ENCODE assay signal across 8 cellular contexts in the genomic region with DNA sequence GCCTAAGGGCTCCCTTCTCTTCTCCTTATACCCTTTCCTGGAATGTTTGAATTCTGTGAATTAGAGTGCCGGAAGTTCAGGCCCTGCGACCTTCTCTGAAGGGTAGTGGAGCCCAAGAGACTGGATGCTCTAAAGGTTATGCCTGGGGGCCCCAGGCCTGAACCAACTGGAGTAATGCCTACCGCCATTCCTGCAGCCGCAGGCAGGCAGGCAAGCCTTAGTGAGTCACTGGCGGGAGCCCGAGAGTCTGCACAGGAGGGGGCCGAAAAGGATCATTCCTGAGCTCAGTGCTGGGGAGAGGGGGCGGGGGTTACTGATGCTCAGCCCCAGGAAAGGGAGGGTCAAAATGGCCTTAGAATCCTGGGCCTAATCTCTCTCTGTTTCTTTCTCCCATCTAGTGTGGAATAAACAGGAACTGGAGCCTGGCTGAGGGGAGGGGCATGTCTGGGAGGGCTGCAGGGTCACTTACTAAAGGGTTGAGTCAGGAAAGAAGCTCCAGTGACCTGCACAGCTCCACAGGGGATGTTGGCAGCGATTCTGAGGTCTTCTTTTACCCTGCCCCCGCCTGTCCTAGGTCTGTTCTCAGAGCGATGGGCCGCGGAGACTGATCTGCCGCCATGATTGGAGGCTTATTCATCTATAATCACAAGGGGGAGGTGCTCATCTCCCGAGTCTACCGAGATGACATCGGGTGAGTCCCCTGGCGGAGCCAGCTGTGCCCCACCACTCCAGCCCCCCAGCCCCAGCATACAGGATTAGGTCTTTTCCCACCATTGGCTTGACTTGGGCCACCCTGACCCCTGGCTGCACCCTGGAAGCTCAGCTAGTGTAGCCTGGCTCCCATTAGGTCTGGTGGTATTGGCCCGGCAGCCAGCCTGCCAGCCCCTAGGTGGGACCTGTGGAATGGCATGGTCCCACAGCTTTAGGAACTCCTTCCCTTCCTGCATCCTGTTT. TPM values are rescaled to one million over a fixed set of nuclear protein-coding genes. Genes with fewer than 3 reads are reported as not detected.
DNase-seq lines count a peak whose midpoint lies in the region; ATAC-seq, FAIRE-seq and TF ChIP-seq lines count a peak whose summit lies in the region.

No MANE protein-coding gene starts in this region.

- TF ChIP-seq CTCF in OCI-LY3 (IDR thresholded peaks at IDR 0.05; ENCODE audit: low read depth, low read length) (no peak), keratinocyte (optimal IDR thresholded peaks at IDR 0.05 in 1 of 3, IDR thresholded peaks at IDR 0.05 in 1 of 3, conservative IDR thresholded peaks at IDR 0.05 in 1 of 3; ENCODE audit: extremely low read depth in 1 of 3, insufficient read depth in 2 of 3, low read length in 3 of 3) (no peak)

- peaks cover 23% of the 10 kb centered on the region for H3K4me1 Mint-ChIP-seq in activated CD4-positive, alpha-beta T cell treated with anti-CD3 and anti-CD28 coated beads for 36 hours

- POLR2A ChIA-PET in activated CD4-positive, alpha-beta T cell treated with anti-CD3 and anti-CD28 coated beads for 36 hours (lab: Charles Lee): interaction anchor here (0.5 kb wide), 1 partner anchor 18 kb away, joined by 3 read pairs; no protein-coding TSS in a partner anchor

- CTCF ChIA-PET in activated CD4-positive, alpha-beta T cell treated with anti-CD3 and anti-CD28 coated beads for 36 hours (lab: Charles Lee): no interaction called here

- 38 to 61% (median 60%) methylated on average over 19 of the region's 19 CpGs for WGBS in small intestine, 3 donors

- peak overlapping the region; percentile 58 for H3K27ac Mint-ChIP-seq in activated CD4-positive, alpha-beta T cell treated with anti-CD3 and anti-CD28 coated beads for 36 hours

- H3K9me1 ChIP-seq in keratinocyte (ENCODE audit: control insufficient read depth, extremely low read depth, insufficient read depth, low read length): no peaks in the 10 kb centered on the region

- dilution Hi-C loops in keratinocyte (cut with MboI; ENCODE audit: extremely low pct_ligation_motif_present, low sequenced_read_pairs): no loop called here

- H3K27ac ChIP-seq in OCI-LY3 (ENCODE audit: low read length) (no peak overlapping the region), caudate nucleus (ENCODE audit: low read depth, low read length) (peak overlapping the region; percentile 58), keratinocyte (ENCODE audit: control insufficient read depth, insufficient read depth, low read length) (peak overlapping the region; percentile 80), small intestine (ENCODE audit: low read depth in 1 of 2, low read length in 1 of 2) (peak overlapping the region; percentile 24 to 61)

- peak; percentile 27 for DNase-seq in activated CD4-positive, alpha-beta T cell treated with anti-CD3 and anti-CD28 coated beads for 36 hours
- DNase-seq in activated CD4-positive, alpha-beta T cell treated with anti-CD3 and anti-CD28 coated beads, Interleukin-2, amount 50 U/mL, for 4 hours: no peak
- DNase-seq in caudate nucleus (lab: John Stamatoyannopoulos, UW): peak in 36 of 61 donors; percentile 3 to 59 (median 30)
- no peak for DNase-seq in keratinocyte (ENCODE audit: low read depth, low spot score)
- peak; percentile 27 for DNase-seq in small intestine

- no peaks in the 10 kb centered on the region for H3K9me3 ChIP-seq in OCI-LY3 (ENCODE audit: insufficient read depth, low read length)
- H3K9me3 ChIP-seq in keratinocyte (ENCODE audit: control insufficient read depth, low read depth, low read length): no peaks in the 10 kb centered on the region
- H3K9me3 ChIP-seq in small intestine (ENCODE audit: control insufficient read depth, low read depth): no peaks in the 10 kb centered on the region

- no peaks in the 10 kb centered on the region for H3K27me3 Mint-ChIP-seq in activated CD4-positive, alpha-beta T cell treated with anti-CD3 and anti-CD28 coated beads for 36 hours

- H3K27me3 ChIP-seq in OCI-LY3 (ENCODE audit: low read depth, low read length) (no peaks in the 10 kb centered on the region), keratinocyte (ENCODE audit: control insufficient read depth, extremely low read depth, insufficient read depth, low read length) (no peaks in the 10 kb centered on the region), small intestine (ENCODE audit: control insufficient read depth in 2 of 2, insufficient read depth in 2 of 2, low read length in 2 of 2) (no peaks in the 10 kb centered on the region)

- H3K4me2 ChIP-seq in OCI-LY3 (ENCODE audit: low read length) (peak overlapping the region; percentile 90), keratinocyte (ENCODE audit: control insufficient read depth, extremely low read depth, insufficient read depth, low read depth, low read length) (peak overlapping the region; percentile 98)

- H4K20me1 ChIP-seq in OCI-LY3 (ENCODE audit: insufficient read depth, low read length) (no peaks in the 10 kb centered on the region), keratinocyte (ENCODE audit: control insufficient read depth, extremely low read depth, insufficient read depth, low read length) (no peaks in the 10 kb centered on the region)

- H3K79me2 ChIP-seq in OCI-LY3 (ENCODE audit: low read length): peaks cover 25% of the 10 kb centered on the region
- H3K79me2 ChIP-seq in keratinocyte (ENCODE audit: control insufficient read depth, insufficient read depth, low read length): peaks cover 44% of the 10 kb centered on the region

- intact Hi-C loops in activated CD4-positive, alpha-beta T cell treated with anti-CD3 and anti-CD28 coated beads for 36 hours (cut with DNase I, micrococcal nuclease): no loop called here

- H3K9ac ChIP-seq in OCI-LY3 (ENCODE audit: low read length): no peak overlapping the region
- H3K9ac ChIP-seq in keratinocyte (ENCODE audit: control insufficient read depth, extremely low read depth, insufficient read depth, low read length): peak overlapping the region; percentile 91

- no peak overlapping the region for H3K4me3 ChIP-seq in OCI-LY3 (ENCODE audit: low read length)
- peak overlapping the region; percentile 73 to 91 (median 91) for H3K4me3 ChIP-seq in keratinocyte (ENCODE audit: control insufficient read depth in 2 of 3, extremely low read depth in 1 of 3, insufficient read depth in 2 of 3, low read depth in 1 of 3, low read length in 3 of 3)
- H3K4me3 ChIP-seq in small intestine (ENCODE audit: low read depth in 1 of 2, low read length in 2 of 2): peak overlapping the region in 1 of 2 donors; percentile 85

- FAIRE-seq in keratinocyte (lab: Jason Lieb, UNC) (no peak), small intestine (lab: Jason Lieb, UNC) (no peak)

- H3K4me3 Mint-ChIP-seq in activated CD4-positive, alpha-beta T cell treated with anti-CD3 and anti-CD28 coated beads for 36 hours: peak overlapping the region; percentile 95

- H3K36me3 ChIP-seq in OCI-LY3 (replicated peaks; ENCODE audit: low read depth, low read length): peaks cover 42% of the 10 kb centered on the region
- H3K36me3 ChIP-seq in keratinocyte (ENCODE audit: control insufficient read depth in 2 of 2, extremely low read depth in 1 of 2, insufficient read depth in 2 of 2, low read length in 2 of 2): peaks cover 41 to 50% of the 10 kb centered on the region in 2 experiments
- peaks cover 16 to 18% of the 10 kb centered on the region in 2 donors for H3K36me3 ChIP-seq in small intestine (ENCODE audit: control insufficient read depth in 2 of 2, insufficient read depth in 2 of 2, low read length in 2 of 2)

- peaks cover 29% of the 10 kb centered on the region for H3K4me1 ChIP-seq in OCI-LY3 (ENCODE audit: low read length)
- H3K4me1 ChIP-seq in keratinocyte (ENCODE audit: control insufficient read depth, extremely low read depth, insufficient read depth, low read length): peaks cover 29% of the 10 kb centered on the region
- peaks cover 9 to 12% of the 10 kb centered on the region in 2 donors for H3K4me1 ChIP-seq in small intestine (ENCODE audit: control insufficient read depth in 2 of 2, insufficient read depth in 1 of 2, low read depth in 1 of 2, low read length in 1 of 2)

- H2AFZ ChIP-seq in OCI-LY3 (ENCODE audit: low read depth, low read length) (no peak overlapping the region), keratinocyte (ENCODE audit: control insufficient read depth, low read length) (no peak overlapping the region)

- no peak for ATAC-seq in activated CD4-positive, alpha-beta T cell treated with anti-CD3 and anti-CD28 coated beads for 36 hours
- no peak for ATAC-seq in GM21717 (IDR thresholded peaks at IDR 0.05; ENCODE audit: unreplicated experiment)
- no peak for ATAC-seq in GM21515 (IDR thresholded peaks at IDR 0.05; ENCODE audit: unreplicated experiment)

- peaks cover 32% of the 10 kb centered on the region for H3K36me3 Mint-ChIP-seq in activated CD4-positive, alpha-beta T cell treated with anti-CD3 and anti-CD28 coated beads for 36 hours (ENCODE audit: low read depth)

- no peaks in the 10 kb centered on the region for H3K9me3 Mint-ChIP-seq in activated CD4-positive, alpha-beta T cell treated with anti-CD3 and anti-CD28 coated beads for 36 hours (ENCODE audit: low read depth)

RNA-seq across cellular contexts. Expression of a gene that starts 2.0 kb away (rescaled TPM):
- 100 to 1,000 TPM; 192 to 204 TPM for total RNA-seq in activated CD4-positive, alpha-beta T cell treated with anti-CD3 and anti-CD28 coated beads for 36 hours
- 431 to 520 TPM (median 443 TPM) in 3 replicates for polyA plus RNA-seq in keratinocyte
- polyA plus RNA-seq in keratinocyte (2011; ENCODE audit: low read depth): 256 TPM
- 502 and 514 TPM in 2 replicates for polyA plus RNA-seq in keratinocyte (2011; cell fraction: cytosol; rRNA removed)
- 420 and 435 TPM in 2 replicates for polyA plus RNA-seq in keratinocyte (2011; cell fraction: nucleus; rRNA removed)
- 245 and 379 TPM in 2 replicates for polyA plus RNA-seq in keratinocyte (2012; ENCODE audit: low replicate concordance)
- 406 to 530 TPM (median 414 TPM) in 3 replicates for polyA minus RNA-seq in keratinocyte
- polyA minus RNA-seq in keratinocyte (2011; cell fraction: cytosol; rRNA and poly(A)+ RNA removed): 237 TPM
- 97.3 and 124 TPM in 2 replicates for polyA minus RNA-seq in keratinocyte (2011; cell fraction: nucleus; rRNA and poly(A)+ RNA removed)
- polyA plus RNA-seq in small intestine: 100 to 1,000 TPM; 240 to 283 (median 280) TPM

RNA-seq across cellular contexts. Expression of a gene that starts 9.3 kb away (rescaled TPM):
- total RNA-seq in activated CD4-positive, alpha-beta T cell treated with anti-CD3 and anti-CD28 coated beads for 36 hours: 10 to 100 TPM; 58.2 to 66.2 TPM
- 39.2 to 53.8 TPM (median 43.5 TPM) in 3 replicates for polyA plus RNA-seq in keratinocyte
- polyA plus RNA-seq in keratinocyte (2011; ENCODE audit: low read depth): 47.7 TPM
- 26.7 and 36.0 TPM in 2 replicates for polyA plus RNA-seq in keratinocyte (2011; cell fraction: cytosol; rRNA removed)
- polyA plus RNA-seq in keratinocyte (2011; cell fraction: nucleus; rRNA removed): 89.2 and 94.7 TPM in 2 replicates
- 38.3 and 39.1 TPM in 2 replicates for polyA plus RNA-seq in keratinocyte (2012; ENCODE audit: low replicate concordance)
- polyA minus RNA-seq in keratinocyte: 61.1 to 138 TPM (median 89.5 TPM) in 3 replicates
- polyA minus RNA-seq in keratinocyte (2011; cell fraction: cytosol; rRNA and poly(A)+ RNA removed): 66.2 TPM
- polyA minus RNA-seq in keratinocyte (2011; cell fraction: nucleus; rRNA and poly(A)+ RNA removed): 55.7 and 63.4 TPM in 2 replicates
- 10 to 100 TPM; 43.7 to 93.5 (median 61.6) TPM for polyA plus RNA-seq in small intestine

RNA-seq across cellular contexts. Expression of a gene that starts 21.5 kb away (rescaled TPM):
- 10 to 100 TPM; 24.9 to 29.6 TPM for total RNA-seq in activated CD4-positive, alpha-beta T cell treated with anti-CD3 and anti-CD28 coated beads for 36 hours
- 16.0 to 21.9 TPM (median 18.5 TPM) in 3 replicates for polyA plus RNA-seq in keratinocyte
- 33.3 TPM for polyA plus RNA-seq in keratinocyte (2011; ENCODE audit: low read depth)
- 15.3 and 24.4 TPM in 2 replicates for polyA plus RNA-seq in keratinocyte (2011; cell fraction: cytosol; rRNA removed)
- polyA plus RNA-seq in keratinocyte (2011; cell fraction: nucleus; rRNA removed): 56.2 and 72.1 TPM in 2 replicates
- polyA plus RNA-seq in keratinocyte (2012; ENCODE audit: low replicate concordance): 23.5 and 27.0 TPM in 2 replicates
- 30.6 to 75.2 TPM (median 33.8 TPM) in 3 replicates for polyA minus RNA-seq in keratinocyte
- 34.0 TPM for polyA minus RNA-seq in keratinocyte (2011; cell fraction: cytosol; rRNA and poly(A)+ RNA removed)
- 18.9 and 20.0 TPM in 2 replicates for polyA minus RNA-seq in keratinocyte (2011; cell fraction: nucleus; rRNA and poly(A)+ RNA removed)
- 10 to 100 TPM; 33.5 to 35.6 (median 35.0) TPM for polyA plus RNA-seq in small intestine

RNA-seq across cellular contexts. Expression of a gene that starts 41.5 kb away (rescaled TPM):
- 10 to 100 TPM; 46.4 to 60.6 TPM for total RNA-seq in activated CD4-positive, alpha-beta T cell treated with anti-CD3 and anti-CD28 coated beads for 36 hours
- 31.9 to 37.9 TPM (median 33.7 TPM) in 3 replicates for polyA plus RNA-seq in keratinocyte
- 48.6 TPM for polyA plus RNA-seq in keratinocyte (2011; ENCODE audit: low read depth)
- polyA plus RNA-seq in keratinocyte (2011; cell fraction: cytosol; rRNA removed): 22.2 and 24.4 TPM in 2 replicates
- 55.3 and 62.8 TPM in 2 replicates for polyA plus RNA-seq in keratinocyte (2011; cell fraction: nucleus; rRNA removed)
- polyA plus RNA-seq in keratinocyte (2012; ENCODE audit: low replicate concordance): 28.9 and 31.9 TPM in 2 replicates
- polyA minus RNA-seq in keratinocyte: 22.5 to 37.1 TPM (median 30.7 TPM) in 3 replicates
- 16.5 TPM for polyA minus RNA-seq in keratinocyte (2011; cell fraction: cytosol; rRNA and poly(A)+ RNA removed)
- polyA minus RNA-seq in keratinocyte (2011; cell fraction: nucleus; rRNA and poly(A)+ RNA removed): 18.0 and 22.5 TPM in 2 replicates
- polyA plus RNA-seq in small intestine: 10 to 100 TPM; 33.8 to 43.4 (median 34.3) TPM

RNA-seq across cellular contexts. Expression of a gene that starts 52.7 kb away (rescaled TPM):
- total RNA-seq in activated CD4-positive, alpha-beta T cell treated with anti-CD3 and anti-CD28 coated beads for 36 hours: not detected
- polyA plus RNA-seq in keratinocyte (not detected in 3 replicates), small intestine (1 to 10 TPM; 1.4 to 3.2 (median 1.8) TPM)
- not detected for polyA plus RNA-seq in keratinocyte (2011; ENCODE audit: low read depth)
- not detected in 2 replicates for polyA plus RNA-seq in keratinocyte (2011; cell fraction: cytosol; rRNA removed)
- not detected in 2 replicates for polyA plus RNA-seq in keratinocyte (2011; cell fraction: nucleus; rRNA removed)
- 0.68 TPM in 1 of 2 replicates, not detected in the other for polyA plus RNA-seq in keratinocyte (2012; ENCODE audit: low replicate concordance)
- not detected in 3 replicates for polyA minus RNA-seq in keratinocyte
- polyA minus RNA-seq in keratinocyte (2011; cell fraction: cytosol; rRNA and poly(A)+ RNA removed): not detected
- polyA minus RNA-seq in keratinocyte (2011; cell fraction: nucleus; rRNA and poly(A)+ RNA removed): not detected in 2 replicates

Comparison
In these comparisons a context has a peak if more than half of its experiments do, and no peak if none do; other contexts are left out.
1. DNase-seq: peak in activated CD4-positive, alpha-beta T cell treated with anti-CD3 and anti-CD28 coated beads for 36 hours (single experiment), caudate nucleus (36 of 61) and small intestine (single experiment); none in activated CD4-positive, alpha-beta T cell treated with anti-CD3 and anti-CD28 coated beads, Interleukin-2, amount 50 U/mL, for 4 hours (0 of 2) and keratinocyte (single experiment).